Comparison of ENCODE assay signal across 9 cellular contexts in genomic region chr17:40417258-40417608, GRCh38. TPM values are rescaled to one million over a fixed set of nuclear protein-coding genes. Genes with fewer than 3 reads are reported as not detected.
DNase-seq lines count a peak whose midpoint lies in the region; ATAC-seq and TF ChIP-seq lines count a peak whose summit lies in the region.
"Had no signal": no experiment of that assay in that cellular context is flagged by ENCODE, and none has a peak within 500 bp of the region (broad histone marks: within the 10 kb centered on the region; RNA-seq: fewer than 3 reads in every experiment).

No MANE protein-coding gene starts in this region.

- intact Hi-C loops in PC-3 (cut with micrococcal nuclease) (loop anchor here (2.0 to 5.0 kb wide), 2 partner anchors 58 to 115 kb away; no protein-coding TSS in a partner anchor), ovary (cut with DNase I) (no loop called here)

- H3K9ac ChIP-seq in PC-3 (ENCODE audit: low read length) = peak overlapping the region; percentile 88

- TF ChIP-seq CTCF in PC-3 (conservative IDR thresholded peaks at IDR 0.05; ENCODE audit: low read depth, low read length) = no peak; the same call in 1 of the 2 replicates
- TF ChIP-seq CTCF in endothelial cell (IDR thresholded peaks at IDR 0.05; ENCODE audit: unreplicated experiment) = no peak
- TF ChIP-seq CTCF in ovary (IDR thresholded peaks at IDR 0.05) = no peak

- peak overlapping the region; percentile 85 for H3K4me2 ChIP-seq in PC-3 (ENCODE audit: low read length)

- H3K79me2 ChIP-seq in PC-3 (ENCODE audit: low read length) = peaks cover 40% of the 10 kb centered on the region

- peak overlapping the region; percentile 91 for H3K4me3 ChIP-seq in PC-3 (ENCODE audit: low read length)
- peak overlapping the region; percentile 48 for H3K4me3 ChIP-seq in ovary

- CTCF ChIA-PET in PC-3 (lab: Charles Lee) = interaction anchor here (0.6 to 0.9 kb wide), 3 partner anchors 23 to 143 kb away, joined by 5 to 7 read pairs (median 5); no protein-coding TSS in a partner anchor

- no peak for TF ChIP-seq POLR2A in ovary (IDR thresholded peaks at IDR 0.05)

- DNase-seq in SIG-M5 treated with dmso at 0.1 percent for 504 hours (lab: John Stamatoyannopoulos, UW; ENCODE audit: unreplicated experiment) (peak; percentile 54), SIG-M5 (lab: John Stamatoyannopoulos, UW) (no peak), PC-3 (no peak), endothelial cell (ENCODE audit: low spot score) (peak; percentile 22), ovary (no peak), Ammon's horn (ENCODE audit: low spot score) (no peak)

- H3F3A ChIP-seq in PC-3 (ENCODE audit: low read length, unreplicated experiment) = no peaks in the 10 kb centered on the region

- TSS peak; percentile 61 for BruUV-seq in PC-3 (replicated peaks; lab: Mats Ljungman, UMichigan)

- H3K9me3 ChIP-seq in PC-3 (ENCODE audit: low read length) = no peaks in the 10 kb centered on the region
- no peaks in the 10 kb centered on the region for H3K9me3 ChIP-seq in ovary

- peak overlapping the region; percentile 80 for H2AFZ ChIP-seq in PC-3 (ENCODE audit: low read length)

- H3K9me3 Mint-ChIP-seq in endothelial cell (ENCODE audit: unreplicated experiment) = no peaks in the 10 kb centered on the region

- H3K27ac ChIP-seq in PC-3 (ENCODE audit: low read length) = peak overlapping the region; percentile 51
- H3K27ac ChIP-seq in ovary = no peak overlapping the region
- H3K27ac ChIP-seq: epithelial cell of prostate had no signal

- 1% methylated on average over 21 of the region's 21 CpGs for WGBS in ovary, 3 donors

- H3K4me1 Mint-ChIP-seq in endothelial cell (ENCODE audit: unreplicated experiment) = peaks cover 7% of the 10 kb centered on the region

- H3K4me1 ChIP-seq in PC-3 (ENCODE audit: insufficient read depth, low read length) (peaks cover 12% of the 10 kb centered on the region), ovary (ENCODE audit: insufficient read depth) (peaks cover 6% of the 10 kb centered on the region)

- H3K36me3 ChIP-seq in PC-3 (ENCODE audit: low read depth, low read length) = peaks cover 22% of the 10 kb centered on the region
- no peaks in the 10 kb centered on the region for H3K36me3 ChIP-seq in ovary

- H3K36me3 Mint-ChIP-seq in endothelial cell (ENCODE audit: low read depth, unreplicated experiment) = no peaks in the 10 kb centered on the region

- POLR2A ChIA-PET in PC-3 (lab: Charles Lee; ENCODE audit: unreplicated experiment) = no interaction called here

- no peaks in the 10 kb centered on the region for H3K27me3 ChIP-seq in PC-3 (ENCODE audit: low read length)
- H3K27me3 ChIP-seq in ovary = no peaks in the 10 kb centered on the region

- H4K20me1 ChIP-seq in PC-3 (ENCODE audit: low read length) = no peaks in the 10 kb centered on the region

- no peak for TF ChIP-seq EP300 in ovary (IDR thresholded peaks at IDR 0.05)

- ATAC-seq in HG03025 (IDR thresholded peaks at IDR 0.05; ENCODE audit: low FRiP score, unreplicated experiment) (peak; percentile 14), PC-3 (peak; percentile 4), GM18519 (IDR thresholded peaks at IDR 0.05; ENCODE audit: low FRiP score, unreplicated experiment) (no peak)

- H3K27me3 Mint-ChIP-seq in endothelial cell (ENCODE audit: unreplicated experiment) = peaks cover 2% of the 10 kb centered on the region

- H3K4me3 Mint-ChIP-seq in endothelial cell (ENCODE audit: unreplicated experiment) = peak overlapping the region; percentile 98

- H3K27ac Mint-ChIP-seq in endothelial cell (ENCODE audit: unreplicated experiment) = peak overlapping the region; percentile 42

- H3K9me2 ChIP-seq in PC-3 (replicated peaks; ENCODE audit: low read length) = no peaks in the 10 kb centered on the region

RNA-seq across cellular contexts. Expression of gene TOP2A, which starts 0.5 kb away (rescaled TPM):
- total RNA-seq in PC-3 (2014; rRNA removed) = 97.1 and 104 TPM in 2 replicates
- 28.3 TPM for total RNA-seq in endothelial cell (ENCODE audit: unreplicated experiment)
- 1 to 10 TPM in 3 of 7 donors, under 1 TPM in 4; 0.36 to 4.5 (median 0.82) TPM for total RNA-seq in ovary
- polyA plus RNA-seq in ovary = 1 to 10 TPM; 1.2 to 3.3 TPM

RNA-seq across cellular contexts. Expression of gene IGFBP4, which starts 26.0 kb away (rescaled TPM):
- 164 and 297 TPM in 2 replicates for total RNA-seq in PC-3 (2014; rRNA removed)
- 1,531 TPM for total RNA-seq in endothelial cell (ENCODE audit: unreplicated experiment)
- 1,000 to 10,000 TPM in 5 of 7 donors, 100 to 1,000 TPM in 2; 457 to 3,447 (median 1,460) TPM for total RNA-seq in ovary
- 100 to 1,000 TPM; 634 to 809 TPM for polyA plus RNA-seq in ovary

RNA-seq across cellular contexts. Expression of gene GJD3, which starts 52.7 kb away (rescaled TPM):
- total RNA-seq in PC-3 (2014; rRNA removed) (not detected in 2 replicates), endothelial cell (ENCODE audit: unreplicated experiment) (1.1 TPM), ovary (1 to 10 TPM in 2 of 7 donors, under 1 TPM in 3, not detected in 2; 0.66 to 1.8 (median 0.92) TPM)
- polyA plus RNA-seq in ovary = under 1 TPM in 1 of 2 donors, not detected in 1; 0.24 TPM

Comparison
In these comparisons a context has a peak if more than half of its experiments do, and no peak if none do; other contexts are left out.
1. DNase-seq: peak in SIG-M5 treated with dmso at 0.1 percent for 504 hours (single experiment) and endothelial cell (single experiment); none in SIG-M5 (single experiment), PC-3 (single experiment), ovary (0 of 5) and Ammon's horn (single experiment).